1 cellular context compared by ENCODE assay signal in the genomic region with DNA sequence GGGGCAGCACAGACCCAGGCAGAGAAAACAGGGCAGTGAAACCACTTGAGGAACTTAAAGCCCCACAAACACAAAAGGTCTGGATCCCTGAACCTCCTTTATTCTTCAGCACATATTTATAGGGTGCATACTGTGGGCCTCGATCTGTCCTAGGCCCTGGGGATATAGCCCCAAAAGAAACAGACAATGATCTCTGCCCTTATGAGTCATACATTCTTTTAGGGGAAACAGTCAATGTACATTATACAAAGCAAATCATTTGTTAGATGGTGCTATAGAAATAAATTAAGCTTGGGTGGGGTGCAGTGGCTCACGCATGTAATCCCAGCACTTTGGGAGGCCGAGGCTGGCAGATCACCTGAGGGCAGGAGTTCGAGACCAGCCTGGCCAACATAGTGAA.
TF ChIP-seq lines count a peak whose summit lies in the region.

No MANE protein-coding gene starts in this region.

TF ChIP-seq in K562, 482 proteins besides CTCF, POLR2A, EP300 and RAD21:
- TF ChIP-seq, protein P1, sequence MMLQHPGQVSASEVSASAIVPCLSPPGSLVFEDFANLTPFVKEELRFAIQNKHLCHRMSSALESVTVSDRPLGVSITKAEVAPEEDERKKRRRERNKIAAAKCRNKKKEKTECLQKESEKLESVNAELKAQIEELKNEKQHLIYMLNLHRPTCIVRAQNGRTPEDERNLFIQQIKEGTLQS (IDR thresholded peaks at IDR 0.05) = peak; percentile 43; the same call in 1 of the 2 replicates
- TF ChIP-seq, protein P1 (CRISPR knock-in tag; conservative IDR thresholded peaks at IDR 0.05) = no peak
- TF ChIP-seq, protein P2, sequence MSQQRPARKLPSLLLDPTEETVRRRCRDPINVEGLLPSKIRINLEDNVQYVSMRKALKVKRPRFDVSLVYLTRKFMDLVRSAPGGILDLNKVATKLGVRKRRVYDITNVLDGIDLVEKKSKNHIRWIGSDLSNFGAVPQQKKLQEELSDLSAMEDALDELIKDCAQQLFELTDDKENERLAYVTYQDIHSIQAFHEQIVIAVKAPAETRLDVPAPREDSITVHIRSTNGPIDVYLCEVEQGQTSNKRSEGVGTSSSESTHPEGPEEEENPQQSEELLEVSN (IDR thresholded peaks at IDR 0.05; ENCODE audit: borderline replicate concordance in 1 of 2, extremely low read depth in 1 of 2, insufficient read depth in 1 of 2, insufficient read length in 1 of 2, low read depth in 1 of 2, low read length in 1 of 2, poor library complexity in 1 of 2, severe bottlenecking in 1 of 2) = no peak
- TF ChIP-seq FOSL1 (tag; conservative IDR thresholded peaks at IDR 0.05) (0 out of 2 replicates have a peak, but pooled peaks have one; percentile 25), PML (IDR thresholded peaks at IDR 0.05; ENCODE audit: low read length) (no peak), MTA2 (IDR thresholded peaks at IDR 0.05; ENCODE audit: low read depth) (no peak), OTX1 (CRISPR knock-in tag; IDR thresholded peaks at IDR 0.05) (no peak)
